6 cellular contexts compared by ENCODE assay signal in genomic region chr11:64874308-64874707, GRCh38. TPM values are rescaled to one million over a fixed set of nuclear protein-coding genes. Genes with fewer than 3 reads are reported as not detected.
DNase-seq lines count a peak whose midpoint lies in the region; ATAC-seq and TF ChIP-seq lines count a peak whose summit lies in the region.

No MANE protein-coding gene starts in this region.

- 43% methylated on average over 12 of the region's 13 CpGs for WGBS in esophagus muscularis mucosa
- WGBS in stomach, 5 donors, result 58 to 80% (median 77%) methylated on average over 13 of the region's 13 CpGs

- H3K9me3 ChIP-seq in esophagus muscularis mucosa (no peaks in the 10 kb centered on the region), stomach (no peaks in the 10 kb centered on the region)

- no peak for ATAC-seq in GM18498 (IDR thresholded peaks at IDR 0.05; ENCODE audit: unreplicated experiment)

- H3K4me3 ChIP-seq in esophagus muscularis mucosa (peak overlapping the region; percentile 17 to 92 (median 74)), stomach (peak overlapping the region in 2 of 4 donors; percentile 79 to 98)

- DNase-seq in activated CD8-positive, alpha-beta memory T cell treated with anti-CD3 and anti-CD28 coated beads for 24 hours, result peak; percentile 64
- no peak for DNase-seq in activated CD8-positive, alpha-beta memory T cell treated with anti-CD3 and anti-CD28 coated beads, Interleukin-2, amount 50 U/mL, for 4 hours
- DNase-seq in esophagus muscularis mucosa (ENCODE audit: extremely low spot score) (no peak), stomach (no peak)
- no peak for DNase-seq in stimulated activated CD4-positive, alpha-beta T cell treated with anti-CD3 and anti-CD28 coated beads, Interleukin-4, amount 100 ng/mL, for 24 hours

- H3K36me3 ChIP-seq in esophagus muscularis mucosa (peaks cover 12 to 47% (median 32%) of the 10 kb centered on the region in 4 donors), stomach (peaks cover 28 to 42% (median 32%) of the 10 kb centered on the region in 4 donors)

- TF ChIP-seq POLR2A in esophagus muscularis mucosa (IDR thresholded peaks at IDR 0.05; ENCODE audit: low read depth), result no peak
- TF ChIP-seq POLR2A in stomach (IDR thresholded peaks at IDR 0.05), result no peak

- TF ChIP-seq CTCF in esophagus muscularis mucosa (IDR thresholded peaks at IDR 0.05) (no peak), stomach (IDR thresholded peaks at IDR 0.05) (no peak)

- TF ChIP-seq EP300 in esophagus muscularis mucosa (IDR thresholded peaks at IDR 0.05), result no peak
- TF ChIP-seq EP300 in stomach (IDR thresholded peaks at IDR 0.05), result no peak

- H3K27ac ChIP-seq in esophagus muscularis mucosa (replicated peaks in 1 of 4), result peak overlapping the region; percentile 93 to 98 (median 94)
- peak overlapping the region in 4 of 5 donors; percentile 90 to 94 (median 94) for H3K27ac ChIP-seq in stomach

- no peaks in the 10 kb centered on the region for H3K27me3 ChIP-seq in esophagus muscularis mucosa
- H3K27me3 ChIP-seq in stomach, result no peaks in the 10 kb centered on the region

- peaks cover 82 to 89% (median 87%) of the 10 kb centered on the region in 4 donors for H3K4me1 ChIP-seq in esophagus muscularis mucosa
- H3K4me1 ChIP-seq in stomach, result peaks cover 67 to 92% (median 87%) of the 10 kb centered on the region in 4 donors

- intact Hi-C loops in esophagus muscularis mucosa (cut with DNase I) (no loop called here), stomach (cut with DNase I; ENCODE audit: low total_unique reads) (no loop called here)

RNA-seq across cellular contexts. Expression of gene EHD1, which starts 4.1 kb away (rescaled TPM):
- total RNA-seq in esophagus muscularis mucosa (100 to 1,000 TPM in 2 of 4 donors, 10 to 100 TPM in 2; 57.0 to 193 (median 104) TPM), stomach (100 to 1,000 TPM in 2 of 5 donors, 10 to 100 TPM in 3; 23.3 to 160 (median 56.2) TPM)
- 10 to 100 TPM; 17.9 to 24.6 (median 19.4) TPM for polyA plus RNA-seq in stomach

RNA-seq across cellular contexts. Expression of gene CDC42BPG, which starts 29.9 kb away (rescaled TPM):
- total RNA-seq in esophagus muscularis mucosa, result under 1 TPM in 3 of 4 donors, not detected in 1; 0.33 to 0.46 (median 0.39) TPM
- total RNA-seq in stomach, result 10 to 100 TPM; 10.3 to 66.5 (median 53.3) TPM
- 10 to 100 TPM in 2 of 3 donors, 1 to 10 TPM in 1; 8.9 to 20.0 (median 10.9) TPM for polyA plus RNA-seq in stomach

RNA-seq across cellular contexts. Expression of gene ATG2A, which starts 42.7 kb away (rescaled TPM):
- 10 to 100 TPM; 19.9 to 28.7 (median 26.1) TPM for total RNA-seq in esophagus muscularis mucosa
- 10 to 100 TPM; 14.3 to 77.6 (median 46.1) TPM for total RNA-seq in stomach
- polyA plus RNA-seq in stomach, result 10 to 100 TPM; 12.2 to 18.7 (median 16.3) TPM

RNA-seq across cellular contexts. Expression of gene PPP2R5B, which starts 50.2 kb away (rescaled TPM):
- total RNA-seq in esophagus muscularis mucosa, result 10 to 100 TPM; 24.1 to 38.8 (median 29.0) TPM
- total RNA-seq in stomach, result 10 to 100 TPM in 4 of 5 donors, 1 to 10 TPM in 1; 6.6 to 75.6 (median 25.7) TPM
- polyA plus RNA-seq in stomach, result 10 to 100 TPM in 2 of 3 donors, 1 to 10 TPM in 1; 9.8 to 13.8 (median 12.3) TPM

Comparison
In these comparisons a context has a peak if more than half of its experiments do, and no peak if none do; other contexts are left out.
1. RNA of gene CDC42BPG, which starts 29.9 kb away (total RNA-seq): 10.3 to 66.5 TPM in stomach; 0.33 to 0.46 TPM in esophagus muscularis mucosa; every median in the first group is over 4 times any median in the second.